Comparison of ENCODE assay signal across 1 cellular context in genomic region chr14:90758959-90759358, GRCh38.
TF ChIP-seq lines count a peak whose summit lies in the region.

No MANE protein-coding gene starts in this region.

TF ChIP-seq in A549, 52 proteins besides CTCF, POLR2A, EP300 and RAD21 (continued from another document):
- TF ChIP-seq CBX2 (IDR thresholded peaks at IDR 0.05; ENCODE audit: borderline replicate concordance, low read depth) (no peak), ZFP36 (IDR thresholded peaks at IDR 0.05; ENCODE audit: borderline replicate concordance, partially characterized antibody) (no peak), CHD4 (IDR thresholded peaks at IDR 0.05; ENCODE audit: borderline replicate concordance) (no peak)
- TF ChIP-seq, protein P1, sequence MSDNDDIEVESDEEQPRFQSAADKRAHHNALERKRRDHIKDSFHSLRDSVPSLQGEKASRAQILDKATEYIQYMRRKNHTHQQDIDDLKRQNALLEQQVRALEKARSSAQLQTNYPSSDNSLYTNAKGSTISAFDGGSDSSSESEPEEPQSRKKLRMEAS (IDR thresholded peaks at IDR 0.05), result no peak
TF ChIP-seq in A549: peak in this region for 0.
